In the genomic region with DNA sequence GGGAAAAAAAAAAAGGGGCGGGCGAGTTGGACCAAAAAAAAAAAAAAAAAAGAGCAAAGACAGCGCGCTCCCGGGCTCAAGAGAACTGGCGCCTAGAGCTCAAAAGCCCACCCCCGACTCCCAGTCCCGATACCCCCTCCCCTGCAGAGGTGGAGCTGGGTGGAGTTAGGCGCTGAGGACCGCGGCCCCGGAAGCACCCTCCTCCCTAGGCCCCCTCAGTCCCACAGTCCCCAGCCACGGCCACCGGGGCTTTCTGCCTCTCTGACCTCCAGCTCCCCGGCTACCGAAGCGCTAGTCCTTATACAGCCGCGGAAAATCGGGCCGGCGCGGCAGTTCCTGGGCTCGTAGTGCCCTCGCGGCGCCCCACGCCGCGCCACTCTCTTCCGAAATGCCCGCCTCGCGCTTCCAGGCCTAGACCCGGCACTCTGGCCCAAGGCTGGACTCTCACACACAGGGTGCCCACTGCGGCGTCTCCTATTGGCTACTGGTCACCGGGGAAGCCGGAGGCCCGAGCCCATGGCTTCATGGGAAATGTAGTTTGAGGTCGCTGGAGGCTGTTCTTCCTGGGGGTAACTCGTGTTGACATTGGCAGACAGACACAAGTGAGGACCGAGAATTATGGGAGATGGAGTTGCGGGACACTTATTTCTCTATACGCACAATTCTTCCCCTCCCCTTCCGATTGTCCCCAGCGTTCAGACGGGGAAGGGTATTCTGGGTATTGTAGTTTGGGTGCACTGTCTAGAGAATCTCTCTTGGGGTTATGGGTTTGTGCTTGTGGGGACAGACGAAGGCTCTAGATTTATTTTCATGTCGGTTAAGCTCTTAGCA, we compare ENCODE assay signal across 1 cellular context.
TF ChIP-seq lines count a peak whose summit lies in the region.

TSS of gene ENOX2 (minus strand) at position 427 of the 831 bp plus-strand sequence. CDS start 199,993 bp downstream, outside the sequence.

TF ChIP-seq in K562, 482 proteins besides CTCF, POLR2A, EP300 and RAD21 (continued from another document and continues in another):
- no peak for TF ChIP-seq ZNF449 (CRISPR knock-in tag; IDR thresholded peaks at IDR 0.05)
- peak; percentile 50; the same call in 1 of the 2 replicates for TF ChIP-seq GMEB1 (CRISPR knock-in tag; IDR thresholded peaks at IDR 0.05)
- TF ChIP-seq ASH1L (IDR thresholded peaks at IDR 0.05; ENCODE audit: borderline replicate concordance, low read depth, partially characterized antibody): peak; percentile 58
- TF ChIP-seq BRD4 (IDR thresholded peaks at IDR 0.05): no peak
- no peak for TF ChIP-seq SMARCB1 (IDR thresholded peaks at IDR 0.05; ENCODE audit: insufficient read length, low read depth)
- no peak for TF ChIP-seq ARHGAP35 (IDR thresholded peaks at IDR 0.05; ENCODE audit: partially characterized antibody)
- no peak for TF ChIP-seq FOXK1 (CRISPR knock-in tag; IDR thresholded peaks at IDR 0.05; ENCODE audit: borderline replicate concordance)
- TF ChIP-seq MED1 (CRISPR knock-in tag; IDR thresholded peaks at IDR 0.05; ENCODE audit: borderline replicate concordance): no peak
- TF ChIP-seq CBX5 (IDR thresholded peaks at IDR 0.05; ENCODE audit: borderline replicate concordance, low read depth): no peak
- no peak for TF ChIP-seq JUN (IDR thresholded peaks at IDR 0.05; ENCODE audit: borderline replicate concordance, low read depth, low read length)
- no peak for TF ChIP-seq JUN (CRISPR knock-in tag; IDR thresholded peaks at IDR 0.05; ENCODE audit: borderline replicate concordance)
- TF ChIP-seq, protein P1, sequence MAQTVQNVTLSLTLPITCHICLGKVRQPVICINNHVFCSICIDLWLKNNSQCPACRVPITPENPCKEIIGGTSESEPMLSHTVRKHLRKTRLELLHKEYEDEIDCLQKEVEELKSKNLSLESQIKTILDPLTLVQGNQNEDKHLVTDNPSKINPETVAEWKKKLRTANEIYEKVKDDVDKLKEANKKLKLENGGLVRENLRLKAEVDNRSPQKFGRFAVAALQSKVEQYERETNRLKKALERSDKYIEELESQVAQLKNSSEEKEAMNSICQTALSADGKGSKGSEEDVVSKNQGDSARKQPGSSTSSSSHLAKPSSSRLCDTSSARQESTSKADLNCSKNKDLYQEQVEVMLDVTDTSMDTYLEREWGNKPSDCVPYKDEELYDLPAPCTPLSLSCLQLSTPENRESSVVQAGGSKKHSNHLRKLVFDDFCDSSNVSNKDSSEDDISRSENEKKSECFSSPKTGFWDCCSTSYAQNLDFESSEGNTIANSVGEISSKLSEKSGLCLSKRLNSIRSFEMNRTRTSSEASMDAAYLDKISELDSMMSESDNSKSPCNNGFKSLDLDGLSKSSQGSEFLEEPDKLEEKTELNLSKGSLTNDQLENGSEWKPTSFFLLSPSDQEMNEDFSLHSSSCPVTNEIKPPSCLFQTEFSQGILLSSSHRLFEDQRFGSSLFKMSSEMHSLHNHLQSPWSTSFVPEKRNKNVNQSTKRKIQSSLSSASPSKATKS (CRISPR knock-in tag; IDR thresholded peaks at IDR 0.05): no peak
- no peak for TF ChIP-seq ETV6 (IDR thresholded peaks at IDR 0.05; ENCODE audit: borderline replicate concordance in 1 of 2, low read depth in 2 of 2, low read length in 1 of 2)
- TF ChIP-seq ETV6 (CRISPR knock-in tag; IDR thresholded peaks at IDR 0.05; ENCODE audit: borderline replicate concordance): no peak
- TF ChIP-seq HMG20B (CRISPR knock-in tag; IDR thresholded peaks at IDR 0.05): no peak
- TF ChIP-seq GATAD2B (IDR thresholded peaks at IDR 0.05; ENCODE audit: borderline replicate concordance): peak; percentile 31; the same call in 1 of the 2 replicates
- no peak for TF ChIP-seq PCBP2 (IDR thresholded peaks at IDR 0.05; ENCODE audit: low read depth, low read length, poor library complexity, severe bottlenecking)
- TF ChIP-seq COPS2 (conservative IDR thresholded peaks at IDR 0.05): no peak
- TF ChIP-seq EHMT2 (IDR thresholded peaks at IDR 0.05): no peak
- TF ChIP-seq HES1 (IDR thresholded peaks at IDR 0.05; ENCODE audit: low read depth): no peak
- no peak for TF ChIP-seq PURB (CRISPR knock-in tag; IDR thresholded peaks at IDR 0.05; ENCODE audit: low read depth)
- TF ChIP-seq PHF21A (IDR thresholded peaks at IDR 0.05; ENCODE audit: borderline replicate concordance, low read depth): 0 out of 2 replicates have a peak, but pooled peaks have one; percentile 24
- no peak for TF ChIP-seq KHSRP (IDR thresholded peaks at IDR 0.05)
- TF ChIP-seq ELF2 (CRISPR knock-in tag; IDR thresholded peaks at IDR 0.05): peak; percentile 67
- peak; percentile 91 for TF ChIP-seq ZBTB40 (IDR thresholded peaks at IDR 0.05)
- no peak for TF ChIP-seq ZBTB40 (CRISPR knock-in tag; IDR thresholded peaks at IDR 0.05)
- no peak for TF ChIP-seq SMARCA5 (IDR thresholded peaks at IDR 0.05)
- TF ChIP-seq NEUROD1 (IDR thresholded peaks at IDR 0.05; ENCODE audit: borderline replicate concordance, low read depth, low read length, partially characterized antibody): no peak
- no peak for TF ChIP-seq SIRT6 (IDR thresholded peaks at IDR 0.05; ENCODE audit: low read depth, low read length)
- no peak for TF ChIP-seq ZNF764 (CRISPR knock-in tag; IDR thresholded peaks at IDR 0.05; ENCODE audit: low read depth)
- peak; percentile 26 for TF ChIP-seq POU5F1 (IDR thresholded peaks at IDR 0.05; ENCODE audit: borderline replicate concordance, low read depth, low read length, partially characterized antibody)
- no peak for TF ChIP-seq DEAF1 (CRISPR knock-in tag; IDR thresholded peaks at IDR 0.05)
- TF ChIP-seq SAFB2 (IDR thresholded peaks at IDR 0.05; ENCODE audit: borderline replicate concordance, low read depth, low read length, severe bottlenecking): no peak
- TF ChIP-seq ZBED1 (IDR thresholded peaks at IDR 0.05): no peak
- TF ChIP-seq, protein P2, sequence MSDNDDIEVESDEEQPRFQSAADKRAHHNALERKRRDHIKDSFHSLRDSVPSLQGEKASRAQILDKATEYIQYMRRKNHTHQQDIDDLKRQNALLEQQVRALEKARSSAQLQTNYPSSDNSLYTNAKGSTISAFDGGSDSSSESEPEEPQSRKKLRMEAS (CRISPR knock-in tag; IDR thresholded peaks at IDR 0.05): peak; percentile 41; the same call in 1 of the 2 replicates
- TF ChIP-seq MBD2 (IDR thresholded peaks at IDR 0.05; ENCODE audit: borderline replicate concordance, low read depth): peak; percentile 79
- TF ChIP-seq PTBP1 (IDR thresholded peaks at IDR 0.05; ENCODE audit: low read depth, low read length): no peak
- TF ChIP-seq MCM3 (IDR thresholded peaks at IDR 0.05): no peak
- no peak for TF ChIP-seq CBX2 (IDR thresholded peaks at IDR 0.05; ENCODE audit: insufficient read depth, low read length, poor library complexity, severe bottlenecking)
- no peak for TF ChIP-seq ZBTB1 (CRISPR knock-in tag; IDR thresholded peaks at IDR 0.05; ENCODE audit: borderline replicate concordance, low read depth)
- TF ChIP-seq, protein P3, sequence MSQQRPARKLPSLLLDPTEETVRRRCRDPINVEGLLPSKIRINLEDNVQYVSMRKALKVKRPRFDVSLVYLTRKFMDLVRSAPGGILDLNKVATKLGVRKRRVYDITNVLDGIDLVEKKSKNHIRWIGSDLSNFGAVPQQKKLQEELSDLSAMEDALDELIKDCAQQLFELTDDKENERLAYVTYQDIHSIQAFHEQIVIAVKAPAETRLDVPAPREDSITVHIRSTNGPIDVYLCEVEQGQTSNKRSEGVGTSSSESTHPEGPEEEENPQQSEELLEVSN (IDR thresholded peaks at IDR 0.05; ENCODE audit: borderline replicate concordance in 1 of 2, extremely low read depth in 1 of 2, insufficient read depth in 1 of 2, insufficient read length in 1 of 2, low read depth in 1 of 2, low read length in 1 of 2, poor library complexity in 1 of 2, severe bottlenecking in 1 of 2): peak; percentile 27 to 53
